In genomic region chr4:86942185-86942666, GRCh38 we compare ENCODE assay signal across 13 cellular contexts. TPM values are rescaled to one million over a fixed set of nuclear protein-coding genes. Genes with fewer than 3 reads are reported as not detected.
DNase-seq lines count a peak whose midpoint lies in the region; ATAC-seq and TF ChIP-seq lines count a peak whose summit lies in the region.
"Had no signal": no experiment of that assay in that cellular context is flagged by ENCODE, and none has a peak within 500 bp of the region (broad histone marks: within the 10 kb centered on the region; RNA-seq: fewer than 3 reads in every experiment).

No MANE protein-coding gene starts in this region.

- H3K4me3 ChIP-seq in HEK293 (ENCODE audit: low read depth, low read length), result no peak overlapping the region
- no peak overlapping the region for H3K4me3 ChIP-seq in tibial artery
- H3K4me3 ChIP-seq: heart left ventricle had no signal

- H3K9me3 ChIP-seq in HEK293 (ENCODE audit: control insufficient read depth, insufficient read depth, low read depth, low read length) (no peaks in the 10 kb centered on the region), T-helper 17 cell (ENCODE audit: control insufficient read depth, low read length, poor library complexity, severe bottlenecking) (no peaks in the 10 kb centered on the region), tibial artery (no peaks in the 10 kb centered on the region)
- H3K9me3 ChIP-seq: heart left ventricle, neutrophil had no signal

- intact Hi-C loops in tibial artery (cut with DNase I; ENCODE audit: low total_unique reads), result no loop called here

- no peaks in the 10 kb centered on the region for H3K27me3 Mint-ChIP-seq in T-helper 17 cell
- no peaks in the 10 kb centered on the region for H3K27me3 Mint-ChIP-seq in activated CD8-positive, alpha-beta T cell treated with anti-CD3 and anti-CD28 coated beads, Interleukin-2, amount 10 ng/mL, durations not matched to agents 7 days and 5 days (ENCODE audit: low read depth)
- no peaks in the 10 kb centered on the region for H3K27me3 Mint-ChIP-seq in activated CD8-positive, alpha-beta memory T cell treated with anti-CD3 and anti-CD28 coated beads, Interleukin-2, amount 10 ng/mL, durations not matched to agents 7 days and 5 days
- H3K27me3 Mint-ChIP-seq: effector memory CD8-positive, alpha-beta T cell had no signal

- no peak for ATAC-seq in T-helper 17 cell
- ATAC-seq in activated CD8-positive, alpha-beta T cell treated with anti-CD3 and anti-CD28 coated beads, Interleukin-2, amount 10 ng/mL, durations not matched to agents 7 days and 5 days, result no peak
- ATAC-seq in activated CD8-positive, alpha-beta memory T cell treated with anti-CD3 and anti-CD28 coated beads, Interleukin-2, amount 10 ng/mL, durations not matched to agents 7 days and 5 days, result no peak
- ATAC-seq: effector memory CD8-positive, alpha-beta T cell; heart left ventricle had no signal

- DNase-seq in A172 (ENCODE audit: low spot score) (peak; percentile 67), T-helper 17 cell (no peak), iris pigment epithelial cell (ENCODE audit: low read depth) (peak; percentile 76), tibial artery (no peak)
- no peak for DNase-seq in activated CD8-positive, alpha-beta T cell treated with anti-CD3 and anti-CD28 coated beads, Interleukin-2, amount 10 ng/mL, durations not matched to agents 7 days and 5 days
- no peak for DNase-seq in central memory CD4-positive, alpha-beta T cell
- DNase-seq in activated CD8-positive, alpha-beta memory T cell treated with anti-CD3 and anti-CD28 coated beads, Interleukin-2, amount 10 ng/mL, durations not matched to agents 7 days and 5 days, result no peak
- DNase-seq: effector memory CD8-positive, alpha-beta T cell; heart left ventricle; OCI-M1 had no signal

- H3K4me1 ChIP-seq in HEK293 (ENCODE audit: control insufficient read depth, insufficient read depth, low read length) (peaks cover 4% of the 10 kb centered on the region; the same call in 1 of the 2 replicates), tibial artery (peaks cover 0 to 75% (median 39%) of the 10 kb centered on the region in 4 donors)

- peaks cover 52% of the 10 kb centered on the region for H3K4me1 Mint-ChIP-seq in T-helper 17 cell
- peaks cover 31% of the 10 kb centered on the region for H3K4me1 Mint-ChIP-seq in activated CD8-positive, alpha-beta T cell treated with anti-CD3 and anti-CD28 coated beads, Interleukin-2, amount 10 ng/mL, durations not matched to agents 7 days and 5 days (ENCODE audit: low read depth)
- peaks cover 38% of the 10 kb centered on the region for H3K4me1 Mint-ChIP-seq in activated CD8-positive, alpha-beta memory T cell treated with anti-CD3 and anti-CD28 coated beads, Interleukin-2, amount 10 ng/mL, durations not matched to agents 7 days and 5 days

- H3K36me3 ChIP-seq in HEK293 (ENCODE audit: control insufficient read depth in 2 of 2, insufficient read depth in 1 of 2, low read length in 2 of 2) (no peaks in the 10 kb centered on the region), tibial artery (no peaks in the 10 kb centered on the region)
- H3K36me3 ChIP-seq: heart left ventricle, neutrophil had no signal

- POLR2A ChIA-PET in HEK293 (lab: Yijun Ruan, JAX), result no interaction called here
- POLR2A ChIA-PET in activated CD8-positive, alpha-beta T cell treated with anti-CD3 and anti-CD28 coated beads, Interleukin-2, amount 10 ng/mL, durations not matched to agents 7 days and 5 days (lab: Charles Lee), result interaction anchor here (2.5 kb wide), 1 partner anchor 64 kb away, joined by 8 read pairs; no protein-coding TSS in a partner anchor

- CTCF ChIA-PET in HEK293 (lab: Yijun Ruan, JAX), result no interaction called here
- CTCF ChIA-PET in activated CD8-positive, alpha-beta T cell treated with anti-CD3 and anti-CD28 coated beads, Interleukin-2, amount 10 ng/mL, durations not matched to agents 7 days and 5 days (lab: Charles Lee), result interaction anchor here (1.1 kb wide), 2 partner anchors 18 to 155 kb away, joined by 3 read pairs; no protein-coding TSS in a partner anchor
- CTCF ChIA-PET in activated CD8-positive, alpha-beta memory T cell treated with anti-CD3 and anti-CD28 coated beads, Interleukin-2, amount 10 ng/mL, durations not matched to agents 7 days and 5 days (lab: Charles Lee), result interaction anchor here (0.9 to 2.1 kb wide), 2 partner anchors 19 to 149 kb away, joined by 3 to 5 read pairs; no protein-coding TSS in a partner anchor

- TF ChIP-seq CTCF in HEK293 (tag by site-specific recombination; IDR thresholded peaks at IDR 0.05) (no peak), tibial artery (IDR thresholded peaks at IDR 0.05) (no peak)

- no peaks in the 10 kb centered on the region for H3K9me3 Mint-ChIP-seq in activated CD8-positive, alpha-beta T cell treated with anti-CD3 and anti-CD28 coated beads, Interleukin-2, amount 10 ng/mL, durations not matched to agents 7 days and 5 days (ENCODE audit: insufficient read depth)
- no peaks in the 10 kb centered on the region for H3K9me3 Mint-ChIP-seq in activated CD8-positive, alpha-beta memory T cell treated with anti-CD3 and anti-CD28 coated beads, Interleukin-2, amount 10 ng/mL, durations not matched to agents 7 days and 5 days (ENCODE audit: low read depth)
- H3K9me3 Mint-ChIP-seq: effector memory CD8-positive, alpha-beta T cell had no signal

- H3K36me3 Mint-ChIP-seq in T-helper 17 cell (ENCODE audit: low read depth), result peaks cover 4% of the 10 kb centered on the region
- peaks cover 10% of the 10 kb centered on the region for H3K36me3 Mint-ChIP-seq in activated CD8-positive, alpha-beta T cell treated with anti-CD3 and anti-CD28 coated beads, Interleukin-2, amount 10 ng/mL, durations not matched to agents 7 days and 5 days (ENCODE audit: low read depth)
- peaks cover 3% of the 10 kb centered on the region for H3K36me3 Mint-ChIP-seq in activated CD8-positive, alpha-beta memory T cell treated with anti-CD3 and anti-CD28 coated beads, Interleukin-2, amount 10 ng/mL, durations not matched to agents 7 days and 5 days

- no peak overlapping the region for H3K27ac ChIP-seq in HEK293 (ENCODE audit: extremely low read depth, low read depth, low read length)
- no peak overlapping the region for H3K27ac ChIP-seq in tibial artery
- H3K27ac ChIP-seq: heart left ventricle, neutrophil had no signal

- peak overlapping the region; percentile 27 for H3K27ac Mint-ChIP-seq in T-helper 17 cell
- H3K27ac Mint-ChIP-seq in activated CD8-positive, alpha-beta T cell treated with anti-CD3 and anti-CD28 coated beads, Interleukin-2, amount 10 ng/mL, durations not matched to agents 7 days and 5 days, result no peak overlapping the region
- H3K27ac Mint-ChIP-seq in activated CD8-positive, alpha-beta memory T cell treated with anti-CD3 and anti-CD28 coated beads, Interleukin-2, amount 10 ng/mL, durations not matched to agents 7 days and 5 days, result no peak overlapping the region

- H3K27me3 ChIP-seq in tibial artery, result no peaks in the 10 kb centered on the region
- H3K27me3 ChIP-seq: heart left ventricle, neutrophil had no signal

- H3K4me3 Mint-ChIP-seq in T-helper 17 cell, result no peak overlapping the region
- H3K4me3 Mint-ChIP-seq in activated CD8-positive, alpha-beta T cell treated with anti-CD3 and anti-CD28 coated beads, Interleukin-2, amount 10 ng/mL, durations not matched to agents 7 days and 5 days, result no peak overlapping the region
- H3K4me3 Mint-ChIP-seq in activated CD8-positive, alpha-beta memory T cell treated with anti-CD3 and anti-CD28 coated beads, Interleukin-2, amount 10 ng/mL, durations not matched to agents 7 days and 5 days, result no peak overlapping the region

TF ChIP-seq in HEK293, 187 proteins besides CTCF, POLR2A, EP300 and RAD21 (continues in another document):
- TF ChIP-seq TRIM28 (IDR thresholded peaks at IDR 0.05; ENCODE audit: borderline replicate concordance, low read length) (peak; percentile 41; the same call in 1 of the 2 replicates), ZFP69B (tag by site-specific recombination; IDR thresholded peaks at IDR 0.05) (0 out of 2 replicates have a peak, but pooled peaks have one; percentile 17), ZEB2 (tag by site-specific recombination; IDR thresholded peaks at IDR 0.05) (peak; percentile 55; the same call in 1 of the 2 replicates), HOXD13 (CRISPR knock-in tag; IDR thresholded peaks at IDR 0.05; ENCODE audit: borderline replicate concordance) (no peak), ZNF707 (tag by site-specific recombination; IDR thresholded peaks at IDR 0.05) (no peak), ZNF639 (tag by site-specific recombination; IDR thresholded peaks at IDR 0.05) (peak; percentile 44; the same call in 1 of the 2 replicates), ZSCAN23 (tag by site-specific recombination; IDR thresholded peaks at IDR 0.05) (0 out of 2 replicates have a peak, but pooled peaks have one; percentile 27), ZNF629 (tag by site-specific recombination; IDR thresholded peaks at IDR 0.05) (peak; percentile 72), ZNF335 (tag by site-specific recombination; conservative IDR thresholded peaks at IDR 0.05) (0 out of 2 replicates have a peak, but pooled peaks have one; percentile 28)

RNA-seq across cellular contexts. Expression of gene AFF1, which starts 7.4 kb away (rescaled TPM):
- total RNA-seq in A172 (2014; rRNA removed; shearing (Covaris generic)), result 5.4 and 5.8 TPM in 2 replicates
- total RNA-seq in T-helper 17 cell, result 100 to 1,000 TPM; 105 to 121 TPM
- 10 to 100 TPM; 47.8 to 51.6 TPM for total RNA-seq in activated CD8-positive, alpha-beta T cell treated with anti-CD3 and anti-CD28 coated beads, Interleukin-2, amount 10 ng/mL, durations not matched to agents 7 days and 5 days
- total RNA-seq in activated CD8-positive, alpha-beta memory T cell treated with anti-CD3 and anti-CD28 coated beads, Interleukin-2, amount 10 ng/mL, durations not matched to agents 7 days and 5 days, result 10 to 100 TPM; 42.3 to 67.5 TPM

RNA-seq across cellular contexts. Expression of gene C4orf36, which starts 50.0 kb away (rescaled TPM):
- total RNA-seq in A172 (2014; rRNA removed; shearing (Covaris generic)), result 2.9 TPM in 1 of 2 replicates, not detected in the other
- not detected for total RNA-seq in T-helper 17 cell
- total RNA-seq in activated CD8-positive, alpha-beta T cell treated with anti-CD3 and anti-CD28 coated beads, Interleukin-2, amount 10 ng/mL, durations not matched to agents 7 days and 5 days, result under 1 TPM in 1 of 2 experiments, not detected in 1; 0.37 TPM
- total RNA-seq in activated CD8-positive, alpha-beta memory T cell treated with anti-CD3 and anti-CD28 coated beads, Interleukin-2, amount 10 ng/mL, durations not matched to agents 7 days and 5 days, result not detected
- total RNA-seq: lung microvascular endothelial cell had no signal

Comparison
In these comparisons a context has a peak if more than half of its experiments do, and no peak if none do; other contexts are left out.
1. DNase-seq: peak in A172 (single experiment) and iris pigment epithelial cell (single experiment); none in T-helper 17 cell (0 of 3), activated CD8-positive, alpha-beta T cell treated with anti-CD3 and anti-CD28 coated beads, Interleukin-2, amount 10 ng/mL, durations not matched to agents 7 days and 5 days (single experiment), central memory CD4-positive, alpha-beta T cell (single experiment), tibial artery (0 of 2) and activated CD8-positive, alpha-beta memory T cell treated with anti-CD3 and anti-CD28 coated beads, Interleukin-2, amount 10 ng/mL, durations not matched to agents 7 days and 5 days (single experiment).